In the genomic region with DNA sequence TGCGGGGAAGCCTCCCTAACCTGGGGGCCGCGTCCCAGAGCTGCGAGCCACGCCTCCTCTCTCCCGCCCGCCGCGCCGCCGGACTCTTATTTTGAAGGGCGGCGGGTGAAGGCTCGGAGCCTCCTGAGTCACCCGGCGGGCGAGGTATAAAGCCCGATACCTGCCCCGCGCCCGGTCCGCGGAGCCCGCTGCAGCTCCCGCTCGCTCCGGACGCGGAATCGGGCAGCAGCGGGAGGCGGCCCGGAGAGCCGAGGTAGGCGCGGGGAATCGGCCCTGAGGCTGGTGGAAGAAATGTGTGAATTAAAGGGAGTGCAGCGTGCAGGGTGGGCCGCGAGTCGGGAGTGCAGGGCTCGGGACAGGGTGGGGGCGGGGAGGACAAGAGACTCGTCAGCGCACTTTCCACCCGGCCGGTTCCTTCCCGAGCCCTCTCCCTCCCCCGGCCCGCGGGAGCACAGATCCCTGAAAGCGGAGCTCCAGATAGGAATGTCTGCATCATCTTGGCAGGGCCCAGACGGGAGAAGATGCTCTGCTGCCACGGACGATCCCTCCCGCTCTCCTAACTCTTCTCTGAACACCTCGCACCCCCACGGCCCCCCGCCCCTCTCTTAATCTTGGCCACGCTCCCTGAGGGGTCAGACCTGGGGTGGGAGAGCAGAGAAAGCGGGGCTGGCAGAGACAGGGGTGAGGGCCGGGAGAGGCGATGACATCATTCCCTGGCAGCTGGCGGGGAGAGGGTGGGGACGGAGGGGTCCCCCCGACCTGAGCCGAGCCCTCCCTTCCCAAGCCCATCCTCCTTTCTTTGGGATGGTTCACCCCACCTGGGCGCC, we compare ENCODE assay signal across 8 cellular contexts.
DNase-seq lines count a peak whose midpoint lies in the region; ATAC-seq, FAIRE-seq and TF ChIP-seq lines count a peak whose summit lies in the region.

No MANE protein-coding gene starts in this region.

- H3K4me3 ChIP-seq in SJCRH30 = peak overlapping the region; percentile 91
- H3K4me3 ChIP-seq in cardiac muscle cell = peak overlapping the region; percentile 70
- peak overlapping the region; percentile 42 to 76 (median 60) for H3K4me3 ChIP-seq in pancreas

- peaks cover 9% of the 10 kb centered on the region for H3K4me1 Mint-ChIP-seq in activated naive CD8-positive, alpha-beta T cell treated with anti-CD3 and anti-CD28 coated beads, Interleukin-2, amount 10 ng/mL, durations not matched to agents 7 days and 5 days

- peak; percentile 37 for DNase-seq in COR-L47 (lab: John Stamatoyannopoulos, UW)
- peak; percentile 79 to 86 for DNase-seq in SJCRH30
- DNase-seq in activated naive CD8-positive, alpha-beta T cell treated with anti-CD3 and anti-CD28 coated beads, Interleukin-2, amount 10 ng/mL, durations not matched to agents 7 days and 5 days = peak; percentile 73
- peak; percentile 83 to 90 for DNase-seq in cardiac muscle cell (ENCODE audit: low read depth in 1 of 2, low spot score in 1 of 2)
- DNase-seq in pancreas = peak; percentile 56 to 91 (median 75)
- peak; percentile 82 for DNase-seq in ureter (ENCODE audit: low spot score)

- H3K27ac ChIP-seq in SJCRH30 = peak overlapping the region; percentile 96
- H3K27ac ChIP-seq in cardiac muscle cell = peak overlapping the region; percentile 92
- peak overlapping the region in 3 of 4 donors; percentile 34 to 78 (median 56) for H3K27ac ChIP-seq in pancreas

- intact Hi-C loops in pancreas (cut with DNase I) = no loop called here

- WGBS in pancreas, 2 donors = 1% methylated on average over 60 to 68 of the region's 68 CpGs

- peaks cover 2% of the 10 kb centered on the region for H3K36me3 Mint-ChIP-seq in activated naive CD8-positive, alpha-beta T cell treated with anti-CD3 and anti-CD28 coated beads, Interleukin-2, amount 10 ng/mL, durations not matched to agents 7 days and 5 days

- H3K36me3 ChIP-seq in SJCRH30 (peaks cover 12% of the 10 kb centered on the region), cardiac muscle cell (no peaks in the 10 kb centered on the region), pancreas (no peaks in the 10 kb centered on the region)

- no peaks in the 10 kb centered on the region for H3K9me3 Mint-ChIP-seq in activated naive CD8-positive, alpha-beta T cell treated with anti-CD3 and anti-CD28 coated beads, Interleukin-2, amount 10 ng/mL, durations not matched to agents 7 days and 5 days

- H3K4me1 ChIP-seq in SJCRH30 = peaks cover 5% of the 10 kb centered on the region; the same call in 1 of the 2 replicates
- H3K4me1 ChIP-seq in cardiac muscle cell (ENCODE audit: low read depth) = peaks cover 14% of the 10 kb centered on the region
- H3K4me1 ChIP-seq in pancreas = no peaks in the 10 kb centered on the region

- no peak for FAIRE-seq in pancreas (lab: Jason Lieb, UNC)

- H3K27ac Mint-ChIP-seq in activated naive CD8-positive, alpha-beta T cell treated with anti-CD3 and anti-CD28 coated beads, Interleukin-2, amount 10 ng/mL, durations not matched to agents 7 days and 5 days = no peak overlapping the region

- no peak for TF ChIP-seq CTCF in cardiac muscle cell (IDR thresholded peaks at IDR 0.05; ENCODE audit: low read depth, low read length)
- TF ChIP-seq CTCF in pancreas (IDR thresholded peaks at IDR 0.05) = no peak

- H3K9me3 ChIP-seq in SJCRH30 (replicated peaks) (no peaks in the 10 kb centered on the region), cardiac muscle cell (ENCODE audit: low read depth) (no peaks in the 10 kb centered on the region), pancreas (no peaks in the 10 kb centered on the region)

- H3K4me3 Mint-ChIP-seq in activated naive CD8-positive, alpha-beta T cell treated with anti-CD3 and anti-CD28 coated beads, Interleukin-2, amount 10 ng/mL, durations not matched to agents 7 days and 5 days = peak overlapping the region; percentile 61

- peak; percentile 93 for ATAC-seq in GM19467 (IDR thresholded peaks at IDR 0.05; ENCODE audit: unreplicated experiment)
- ATAC-seq in HG03571 (IDR thresholded peaks at IDR 0.05; ENCODE audit: unreplicated experiment) = peak; percentile 77
- ATAC-seq in activated naive CD8-positive, alpha-beta T cell treated with anti-CD3 and anti-CD28 coated beads, Interleukin-2, amount 10 ng/mL, durations not matched to agents 7 days and 5 days (ENCODE audit: low read depth) = peak; percentile 91
- peak; percentile 96 to 97 (median 96) for ATAC-seq in pancreas

- H3K27me3 Mint-ChIP-seq in activated naive CD8-positive, alpha-beta T cell treated with anti-CD3 and anti-CD28 coated beads, Interleukin-2, amount 10 ng/mL, durations not matched to agents 7 days and 5 days = peaks cover 65% of the 10 kb centered on the region

- H3K27me3 ChIP-seq in SJCRH30 (no peaks in the 10 kb centered on the region), cardiac muscle cell (no peaks in the 10 kb centered on the region), pancreas (no peaks in the 10 kb centered on the region)

- POLR2A ChIA-PET in activated naive CD8-positive, alpha-beta T cell treated with anti-CD3 and anti-CD28 coated beads, Interleukin-2, amount 10 ng/mL, durations not matched to agents 7 days and 5 days (lab: Charles Lee) = interaction anchor here (0.6 to 1.3 kb wide), 2 partner anchors 16 to 64 kb away, joined by 3 to 5 read pairs; no protein-coding TSS in a partner anchor

Comparison
In these comparisons a context has a peak if more than half of its experiments do, and no peak if none do; other contexts are left out.
1. Peak in every context shown above with its lines: DNase-seq, ATAC-seq, H3K4me3 ChIP-seq and H3K27ac ChIP-seq.